ENCODE assay signal across 14 cellular contexts in the genomic region with DNA sequence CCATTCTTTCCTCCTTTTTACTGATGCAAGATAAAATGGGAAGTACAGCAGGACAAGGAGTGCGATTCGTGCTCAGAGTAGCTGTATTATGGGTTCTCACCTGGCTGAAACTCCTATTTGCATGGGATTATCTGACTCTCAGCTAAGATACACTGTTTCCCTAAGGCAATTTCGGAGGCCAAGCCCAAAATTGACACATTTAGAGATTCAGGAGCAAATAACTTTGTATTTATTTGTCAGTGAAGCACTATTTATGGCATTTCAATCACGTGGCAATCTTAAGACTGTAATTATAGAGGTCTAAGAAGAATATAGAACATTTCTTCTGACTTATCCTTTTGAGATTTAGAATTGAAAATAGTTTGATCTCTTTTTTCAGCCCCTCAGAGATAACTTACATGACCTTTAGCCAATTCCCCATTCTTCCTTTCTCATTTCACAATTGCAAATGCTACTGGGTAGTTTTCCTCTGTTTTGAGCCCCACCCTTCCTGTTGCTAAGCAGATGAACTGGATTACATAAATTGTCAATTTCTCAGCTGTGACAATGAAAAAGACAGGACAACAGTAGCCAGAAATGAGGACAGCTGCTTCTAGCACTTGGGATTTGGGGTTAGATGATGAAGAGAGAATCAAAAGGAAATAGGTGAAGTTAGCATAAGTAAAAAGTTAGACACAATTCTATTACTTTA.
A peak's percentile ranks its signal among the peaks of the same experiment; 100 is the strongest.
DNase-seq lines count a peak whose midpoint lies in the region; ATAC-seq and TF ChIP-seq lines count a peak whose summit lies in the region.
"Had no signal": no experiment of that assay in that cellular context is flagged by ENCODE, and none has a peak within 500 bp of the region (broad histone marks: within the 10 kb centered on the region; RNA-seq: fewer than 3 reads in every experiment).

No MANE protein-coding gene starts in this region.

- intact Hi-C loops in Right ventricle myocardium inferior (cut with DNase I), result no loop called here
- intact Hi-C loops in left ventricle myocardium superior (cut with micrococcal nuclease), result no loop called here

- ATAC-seq in Right ventricle myocardium inferior, result peak; percentile 67
- ATAC-seq in left ventricle myocardium superior, result peak; percentile 63
- ATAC-seq in GM21723 (IDR thresholded peaks at IDR 0.05; ENCODE audit: unreplicated experiment), result no peak
- ATAC-seq: gastroesophageal sphincter had no signal

- H3K27me3 ChIP-seq in right atrium auricular region, result no peaks in the 10 kb centered on the region
- H3K27me3 ChIP-seq: gastroesophageal sphincter had no signal

- no peak for TF ChIP-seq CTCF in right atrium auricular region (IDR thresholded peaks at IDR 0.05)

- no peaks in the 10 kb centered on the region for H3K36me3 ChIP-seq in right atrium auricular region
- H3K36me3 ChIP-seq: gastroesophageal sphincter had no signal

- H3K4me1 ChIP-seq in right atrium auricular region, result peaks cover 0 to 23% of the 10 kb centered on the region in 2 donors

- peak overlapping the region in 1 of 2 donors; percentile 19 for H3K27ac ChIP-seq in right atrium auricular region
- H3K27ac ChIP-seq: VCaP had no signal

- DNase-seq in Right ventricle myocardium inferior (ENCODE audit: missing footprints) (no peak), right atrium auricular region (ENCODE audit: low spot score) (no peak), SIG-M5 (lab: John Stamatoyannopoulos, UW) (peak; percentile 32), left ventricle myocardium superior (no peak), DMS79 treated with DMSO at 0.1 percent for 48 hours (lab: John Stamatoyannopoulos, UW) (no peak), activated gamma-delta T cell (lab: John Stamatoyannopoulos, UW) (no peak), DMS 273 treated with DMSO at 0.1 percent for 48 hours (lab: John Stamatoyannopoulos, UW) (no peak)
- DNase-seq: kidney; NCI-H2029 treated with DMSO at 0.1 percent for 48 hours; stimulated activated CD4-positive, alpha-beta T cell treated with anti-CD3 and anti-CD28 coated beads, Interleukin-15, amount 100 ng/mL, for 24 hours had no signal

- H3K9me3 ChIP-seq in right atrium auricular region, result no peaks in the 10 kb centered on the region
- H3K9me3 ChIP-seq: gastroesophageal sphincter had no signal

- no peak overlapping the region for H3K4me3 ChIP-seq in right atrium auricular region
- H3K4me3 ChIP-seq: coronary artery, gastroesophageal sphincter had no signal
